ENCODE assay signal across 10 cellular contexts in the genomic region with DNA sequence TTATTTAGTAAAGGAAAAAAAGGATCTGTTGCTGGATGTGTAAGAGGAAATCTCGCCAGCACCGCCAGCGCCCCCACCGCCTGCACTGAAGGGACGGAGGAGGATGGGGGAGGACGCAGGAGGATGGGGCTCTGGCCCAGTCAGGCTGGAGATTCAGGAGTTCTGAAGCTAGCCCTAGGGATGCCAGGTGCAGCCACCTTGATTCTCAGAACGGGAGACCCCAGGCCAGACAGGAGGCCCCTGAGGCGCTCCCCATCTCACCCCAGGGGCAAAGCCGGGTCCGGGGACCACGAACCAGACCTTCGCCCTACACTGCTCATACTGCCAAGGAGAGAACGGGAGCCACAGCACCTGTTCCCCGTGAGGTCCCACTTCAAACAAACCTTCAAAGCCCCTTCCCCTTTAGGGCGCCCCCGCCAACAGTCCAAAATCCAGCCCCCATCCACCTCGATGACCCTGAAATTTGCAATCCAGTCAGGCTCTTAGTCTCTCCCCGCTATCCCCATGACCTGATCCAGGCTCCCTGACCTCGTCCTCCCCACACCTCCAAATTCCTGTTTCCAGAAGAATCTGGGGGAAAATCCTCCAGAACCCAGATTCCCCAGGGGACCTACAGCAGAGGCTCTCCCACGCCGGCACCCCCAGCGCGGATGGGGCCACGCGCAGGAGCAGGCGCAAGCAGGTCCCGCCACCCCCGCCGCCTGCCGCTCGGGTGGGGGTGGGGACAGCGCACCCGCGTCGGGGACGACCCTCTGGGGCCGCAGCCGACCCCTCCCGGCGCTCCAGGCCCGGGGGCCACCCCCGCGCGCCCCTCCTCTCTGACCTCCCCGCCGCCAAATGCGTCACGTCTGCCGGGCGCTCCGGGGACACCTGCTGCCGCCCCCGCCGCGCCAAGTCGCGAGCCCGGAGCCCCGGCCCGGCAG. TPM values are rescaled to one million over a fixed set of nuclear protein-coding genes. Genes with fewer than 3 reads are reported as not detected.
A peak's percentile ranks its signal among the peaks of the same experiment; 100 is the strongest.
DNase-seq lines count a peak whose midpoint lies in the region; ATAC-seq and TF ChIP-seq lines count a peak whose summit lies in the region.
"Had no signal": no experiment of that assay in that cellular context is flagged by ENCODE, and none has a peak within 500 bp of the region (broad histone marks: within the 10 kb centered on the region; RNA-seq: fewer than 3 reads in every experiment).

No MANE protein-coding gene starts in this region.

- DNase-seq in activated CD4-positive, alpha-beta T cell treated with anti-CD3 and anti-CD28 coated beads, Interleukin-2, amount 10 ng/mL, durations not matched to agents 24 days and 14 days = no peak
- no peak for DNase-seq in activated CD4-positive, alpha-beta T cell treated with anti-CD3 and anti-CD28 coated beads, Interleukin-2, amount 50 U/mL, for 4 hours
- DNase-seq in activated naive CD8-positive, alpha-beta T cell treated with anti-CD3 and anti-CD28 coated beads, Interleukin-2, amount 10 ng/mL, durations not matched to agents 7 days and 5 days = no peak
- DNase-seq in left kidney (ENCODE audit: low read depth, low spot score) (peak; percentile 50), suprapubic skin (ENCODE audit: low spot score in 2 of 2) (no peak), AG08395 (ENCODE audit: low spot score) (no peak), hippocampal formation (lab: John Stamatoyannopoulos, UW) (no peak)

- WGBS in suprapubic skin = 40% methylated on average over 27 of the region's 60 CpGs

- TF ChIP-seq EP300 in suprapubic skin (IDR thresholded peaks at IDR 0.05) = no peak

- H3K36me3 ChIP-seq in suprapubic skin = no peaks in the 10 kb centered on the region
- H3K36me3 ChIP-seq: BLaER1 had no signal

- intact Hi-C loops in activated CD4-positive, alpha-beta T cell treated with anti-CD3 and anti-CD28 coated beads, Interleukin-2, amount 10 ng/mL, durations not matched to agents 24 days and 14 days (cut with micrococcal nuclease) = no loop called here

- H3K9me3 ChIP-seq in suprapubic skin = no peaks in the 10 kb centered on the region
- H3K9me3 ChIP-seq: BLaER1 had no signal

- no peak for ATAC-seq in activated naive CD8-positive, alpha-beta T cell treated with anti-CD3 and anti-CD28 coated beads, Interleukin-2, amount 10 ng/mL, durations not matched to agents 7 days and 5 days (ENCODE audit: low read depth)
- ATAC-seq in activated CD4-positive, CD25-positive, alpha-beta regulatory T cell treated with anti-CD3 and anti-CD28 coated beads, Interleukin-2, amount 50 U/mL, for 24 hours = no peak

- H3K27me3 Mint-ChIP-seq in activated CD4-positive, alpha-beta T cell treated with anti-CD3 and anti-CD28 coated beads, Interleukin-2, amount 10 ng/mL, durations not matched to agents 24 days and 14 days = peaks cover 38% of the 10 kb centered on the region
- peaks cover 40% of the 10 kb centered on the region for H3K27me3 Mint-ChIP-seq in activated naive CD8-positive, alpha-beta T cell treated with anti-CD3 and anti-CD28 coated beads, Interleukin-2, amount 10 ng/mL, durations not matched to agents 7 days and 5 days

- H3K4me1 ChIP-seq in suprapubic skin = peaks cover 10% of the 10 kb centered on the region

- H3K9me3 Mint-ChIP-seq in activated CD4-positive, alpha-beta T cell treated with anti-CD3 and anti-CD28 coated beads, Interleukin-2, amount 10 ng/mL, durations not matched to agents 24 days and 14 days = no peaks in the 10 kb centered on the region
- H3K9me3 Mint-ChIP-seq in activated naive CD8-positive, alpha-beta T cell treated with anti-CD3 and anti-CD28 coated beads, Interleukin-2, amount 10 ng/mL, durations not matched to agents 7 days and 5 days = no peaks in the 10 kb centered on the region

- peaks cover 2% of the 10 kb centered on the region for H3K36me3 Mint-ChIP-seq in activated CD4-positive, alpha-beta T cell treated with anti-CD3 and anti-CD28 coated beads, Interleukin-2, amount 10 ng/mL, durations not matched to agents 24 days and 14 days (ENCODE audit: low read depth)
- H3K36me3 Mint-ChIP-seq in activated naive CD8-positive, alpha-beta T cell treated with anti-CD3 and anti-CD28 coated beads, Interleukin-2, amount 10 ng/mL, durations not matched to agents 7 days and 5 days = no peaks in the 10 kb centered on the region

- TF ChIP-seq CTCF in suprapubic skin (IDR thresholded peaks at IDR 0.05) = no peak

- peaks cover 51% of the 10 kb centered on the region for H3K27me3 ChIP-seq in suprapubic skin

- peak overlapping the region; percentile 47 for H3K4me3 ChIP-seq in suprapubic skin
- H3K4me3 ChIP-seq: BLaER1 had no signal

- peak overlapping the region; percentile 50 for H3K4me3 Mint-ChIP-seq in activated CD4-positive, alpha-beta T cell treated with anti-CD3 and anti-CD28 coated beads, Interleukin-2, amount 10 ng/mL, durations not matched to agents 24 days and 14 days
- peak overlapping the region; percentile 35 for H3K4me3 Mint-ChIP-seq in activated naive CD8-positive, alpha-beta T cell treated with anti-CD3 and anti-CD28 coated beads, Interleukin-2, amount 10 ng/mL, durations not matched to agents 7 days and 5 days

- H3K27ac Mint-ChIP-seq in activated CD4-positive, alpha-beta T cell treated with anti-CD3 and anti-CD28 coated beads, Interleukin-2, amount 10 ng/mL, durations not matched to agents 24 days and 14 days = no peak overlapping the region
- no peak overlapping the region for H3K27ac Mint-ChIP-seq in activated naive CD8-positive, alpha-beta T cell treated with anti-CD3 and anti-CD28 coated beads, Interleukin-2, amount 10 ng/mL, durations not matched to agents 7 days and 5 days

- TF ChIP-seq POLR2A in suprapubic skin (IDR thresholded peaks at IDR 0.05) = no peak

- peaks cover 3% of the 10 kb centered on the region for H3K4me1 Mint-ChIP-seq in activated CD4-positive, alpha-beta T cell treated with anti-CD3 and anti-CD28 coated beads, Interleukin-2, amount 10 ng/mL, durations not matched to agents 24 days and 14 days
- peaks cover 3% of the 10 kb centered on the region for H3K4me1 Mint-ChIP-seq in activated naive CD8-positive, alpha-beta T cell treated with anti-CD3 and anti-CD28 coated beads, Interleukin-2, amount 10 ng/mL, durations not matched to agents 7 days and 5 days

- POLR2A ChIA-PET in activated naive CD8-positive, alpha-beta T cell treated with anti-CD3 and anti-CD28 coated beads, Interleukin-2, amount 10 ng/mL, durations not matched to agents 7 days and 5 days (lab: Charles Lee) = no interaction called here

- no peak overlapping the region for H3K27ac ChIP-seq in suprapubic skin
- H3K27ac ChIP-seq: BLaER1 had no signal

RNA-seq across cellular contexts. Expression of a gene that starts 0.9 kb away (rescaled TPM):
- total RNA-seq in activated CD4-positive, alpha-beta T cell treated with anti-CD3 and anti-CD28 coated beads, Interleukin-2, amount 10 ng/mL, durations not matched to agents 24 days and 14 days = 1.3 and 1.6 TPM in 2 replicates
- under 1 TPM in 1 of 2 experiments, not detected in 1; 0.11 TPM for total RNA-seq in activated naive CD8-positive, alpha-beta T cell treated with anti-CD3 and anti-CD28 coated beads, Interleukin-2, amount 10 ng/mL, durations not matched to agents 7 days and 5 days
- total RNA-seq in suprapubic skin = 1 to 10 TPM in 2 of 4 donors, under 1 TPM in 2; 0.89 to 5.1 (median 1.2) TPM
- total RNA-seq: mononuclear cell had no signal
